1 cellular context compared by ENCODE assay signal in the genomic region with DNA sequence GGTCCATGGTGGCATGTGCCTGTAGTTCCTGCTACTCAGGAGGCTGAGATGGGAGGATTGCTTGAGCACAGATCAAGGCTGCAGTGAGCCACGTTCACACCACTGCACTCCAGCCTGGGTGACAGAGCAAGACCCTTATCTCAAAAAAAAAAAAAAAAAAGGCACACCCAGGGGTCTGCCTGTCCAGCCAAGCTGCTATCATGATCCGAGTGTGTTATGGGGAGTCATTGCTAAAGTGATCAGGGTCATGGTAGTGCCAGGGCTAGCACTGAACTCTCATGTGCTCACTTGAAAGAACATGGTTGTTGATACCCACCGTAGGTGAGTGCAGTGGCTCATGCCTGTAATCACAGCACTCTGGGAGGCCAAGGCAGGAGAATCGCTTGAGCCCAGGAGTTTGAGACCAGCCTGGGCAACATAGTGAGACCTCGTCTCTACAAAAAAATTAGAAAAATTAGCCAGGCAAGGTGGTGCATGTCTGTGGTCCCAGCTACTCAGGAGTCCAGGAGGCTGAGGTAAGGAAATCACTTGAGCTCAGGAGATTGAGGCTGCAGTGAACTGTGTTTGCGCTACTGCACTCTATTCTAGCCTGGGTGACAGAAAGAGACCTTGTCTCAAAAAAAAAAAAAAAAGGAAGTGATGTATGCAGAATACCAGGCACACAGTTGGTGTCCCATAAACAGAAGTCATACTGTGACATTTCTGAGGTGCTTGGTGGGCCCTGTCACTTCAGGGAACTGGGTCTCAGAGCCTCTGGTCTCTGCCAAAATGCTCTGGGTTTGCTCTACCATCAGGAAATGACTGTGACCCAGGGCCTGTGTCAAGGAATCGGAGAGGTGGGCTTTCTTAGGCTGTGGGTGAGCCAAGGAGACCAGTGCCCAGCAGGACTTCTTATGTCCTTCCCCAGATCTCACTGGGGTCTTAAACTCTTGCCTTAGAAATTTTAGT.
TF ChIP-seq lines count a peak whose summit lies in the region.

No MANE protein-coding gene starts in this region.

TF ChIP-seq in HepG2, 621 proteins besides CTCF, POLR2A, EP300 and RAD21 (continued from another document and continues in another):
- TF ChIP-seq, protein P1, sequence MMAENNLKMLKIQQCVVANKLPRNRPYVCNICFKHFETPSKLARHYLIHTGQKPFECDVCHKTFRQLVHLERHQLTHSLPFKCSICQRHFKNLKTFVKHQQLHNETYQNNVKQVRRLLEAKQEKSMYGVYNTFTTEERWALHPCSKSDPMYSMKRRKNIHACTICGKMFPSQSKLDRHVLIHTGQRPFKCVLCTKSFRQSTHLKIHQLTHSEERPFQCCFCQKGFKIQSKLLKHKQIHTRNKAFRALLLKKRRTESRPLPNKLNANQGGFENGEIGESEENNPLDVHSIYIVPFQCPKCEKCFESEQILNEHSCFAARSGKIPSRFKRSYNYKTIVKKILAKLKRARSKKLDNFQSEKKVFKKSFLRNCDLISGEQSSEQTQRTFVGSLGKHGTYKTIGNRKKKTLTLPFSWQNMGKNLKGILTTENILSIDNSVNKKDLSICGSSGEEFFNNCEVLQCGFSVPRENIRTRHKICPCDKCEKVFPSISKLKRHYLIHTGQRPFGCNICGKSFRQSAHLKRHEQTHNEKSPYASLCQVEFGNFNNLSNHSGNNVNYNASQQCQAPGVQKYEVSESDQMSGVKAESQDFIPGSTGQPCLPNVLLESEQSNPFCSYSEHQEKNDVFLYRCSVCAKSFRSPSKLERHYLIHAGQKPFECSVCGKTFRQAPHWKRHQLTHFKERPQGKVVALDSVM (CRISPR knock-in tag; IDR thresholded peaks at IDR 0.05): peak; percentile 72
- TF ChIP-seq BRD4 (CRISPR knock-in tag; IDR thresholded peaks at IDR 0.05): peak; percentile 93; the same call in 1 of the 2 replicates
- peak; percentile 74; the same call in 1 of the 2 replicates for TF ChIP-seq POLR2G (IDR thresholded peaks at IDR 0.05; ENCODE audit: low read depth, low read length)
- TF ChIP-seq ZFP36 (IDR thresholded peaks at IDR 0.05; ENCODE audit: borderline replicate concordance, low read depth, low read length, partially characterized antibody): no peak
- TF ChIP-seq, protein P2, sequence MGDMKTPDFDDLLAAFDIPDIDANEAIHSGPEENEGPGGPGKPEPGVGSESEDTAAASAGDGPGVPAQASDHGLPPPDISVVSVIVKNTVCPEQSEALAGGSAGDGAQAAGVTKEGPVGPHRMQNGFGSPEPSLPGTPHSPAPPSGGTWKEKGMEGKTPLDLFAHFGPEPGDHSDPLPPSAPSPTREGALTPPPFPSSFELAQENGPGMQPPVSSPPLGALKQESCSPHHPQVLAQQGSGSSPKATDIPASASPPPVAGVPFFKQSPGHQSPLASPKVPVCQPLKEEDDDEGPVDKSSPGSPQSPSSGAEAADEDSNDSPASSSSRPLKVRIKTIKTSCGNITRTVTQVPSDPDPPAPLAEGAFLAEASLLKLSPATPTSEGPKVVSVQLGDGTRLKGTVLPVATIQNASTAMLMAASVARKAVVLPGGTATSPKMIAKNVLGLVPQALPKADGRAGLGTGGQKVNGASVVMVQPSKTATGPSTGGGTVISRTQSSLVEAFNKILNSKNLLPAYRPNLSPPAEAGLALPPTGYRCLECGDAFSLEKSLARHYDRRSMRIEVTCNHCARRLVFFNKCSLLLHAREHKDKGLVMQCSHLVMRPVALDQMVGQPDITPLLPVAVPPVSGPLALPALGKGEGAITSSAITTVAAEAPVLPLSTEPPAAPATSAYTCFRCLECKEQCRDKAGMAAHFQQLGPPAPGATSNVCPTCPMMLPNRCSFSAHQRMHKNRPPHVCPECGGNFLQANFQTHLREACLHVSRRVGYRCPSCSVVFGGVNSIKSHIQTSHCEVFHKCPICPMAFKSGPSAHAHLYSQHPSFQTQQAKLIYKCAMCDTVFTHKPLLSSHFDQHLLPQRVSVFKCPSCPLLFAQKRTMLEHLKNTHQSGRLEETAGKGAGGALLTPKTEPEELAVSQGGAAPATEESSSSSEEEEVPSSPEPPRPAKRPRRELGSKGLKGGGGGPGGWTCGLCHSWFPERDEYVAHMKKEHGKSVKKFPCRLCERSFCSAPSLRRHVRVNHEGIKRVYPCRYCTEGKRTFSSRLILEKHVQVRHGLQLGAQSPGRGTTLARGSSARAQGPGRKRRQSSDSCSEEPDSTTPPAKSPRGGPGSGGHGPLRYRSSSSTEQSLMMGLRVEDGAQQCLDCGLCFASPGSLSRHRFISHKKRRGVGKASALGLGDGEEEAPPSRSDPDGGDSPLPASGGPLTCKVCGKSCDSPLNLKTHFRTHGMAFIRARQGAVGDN (CRISPR knock-in tag; IDR thresholded peaks at IDR 0.05): peak; percentile 47; the same call in 1 of the 2 replicates
- peak; percentile 47; the same call in 1 of the 2 replicates for TF ChIP-seq REPIN1 (CRISPR knock-in tag; IDR thresholded peaks at IDR 0.05; ENCODE audit: borderline replicate concordance, low read depth)
- no peak for TF ChIP-seq KAT7 (CRISPR knock-in tag; IDR thresholded peaks at IDR 0.05; ENCODE audit: borderline replicate concordance)
- 0 out of 2 replicates have a peak, but pooled peaks have one; percentile 4 for TF ChIP-seq CEBPG (CRISPR knock-in tag; IDR thresholded peaks at IDR 0.05)
- TF ChIP-seq ZNF441 (CRISPR knock-in tag; IDR thresholded peaks at IDR 0.05; ENCODE audit: borderline replicate concordance): no peak
- peak; percentile 83; the same call in 1 of the 2 replicates for TF ChIP-seq ZNF546 (CRISPR knock-in tag; conservative IDR thresholded peaks at IDR 0.05)
- no peak for TF ChIP-seq ZNF850 (CRISPR knock-in tag; conservative IDR thresholded peaks at IDR 0.05)
- TF ChIP-seq ZNF235 (CRISPR knock-in tag; IDR thresholded peaks at IDR 0.05; ENCODE audit: borderline replicate concordance): no peak
- no peak for TF ChIP-seq ZSCAN12 (CRISPR knock-in tag; IDR thresholded peaks at IDR 0.05)
- TF ChIP-seq ZSCAN29 (CRISPR knock-in tag; conservative IDR thresholded peaks at IDR 0.05): 0 out of 2 replicates have a peak, but pooled peaks have one; percentile 21
- peak; percentile 10; the same call in 1 of the 2 replicates for TF ChIP-seq ZNF263 (CRISPR knock-in tag; IDR thresholded peaks at IDR 0.05)
- no peak for TF ChIP-seq SRSF1 (optimal IDR thresholded peaks at IDR 0.05; ENCODE audit: low read depth, low read length)
- TF ChIP-seq EZH2 (conservative IDR thresholded peaks at IDR 0.05; ENCODE audit: low read depth, low read length): no peak
- no peak for TF ChIP-seq TEAD3 (CRISPR knock-in tag; optimal IDR thresholded peaks at IDR 0.05; ENCODE audit: borderline replicate concordance)
- TF ChIP-seq, protein P3, sequence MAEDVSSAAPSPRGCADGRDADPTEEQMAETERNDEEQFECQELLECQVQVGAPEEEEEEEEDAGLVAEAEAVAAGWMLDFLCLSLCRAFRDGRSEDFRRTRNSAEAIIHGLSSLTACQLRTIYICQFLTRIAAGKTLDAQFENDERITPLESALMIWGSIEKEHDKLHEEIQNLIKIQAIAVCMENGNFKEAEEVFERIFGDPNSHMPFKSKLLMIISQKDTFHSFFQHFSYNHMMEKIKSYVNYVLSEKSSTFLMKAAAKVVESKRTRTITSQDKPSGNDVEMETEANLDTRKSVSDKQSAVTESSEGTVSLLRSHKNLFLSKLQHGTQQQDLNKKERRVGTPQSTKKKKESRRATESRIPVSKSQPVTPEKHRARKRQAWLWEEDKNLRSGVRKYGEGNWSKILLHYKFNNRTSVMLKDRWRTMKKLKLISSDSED (CRISPR knock-in tag; IDR thresholded peaks at IDR 0.05): no peak
- no peak for TF ChIP-seq ARHGAP35 (CRISPR knock-in tag; IDR thresholded peaks at IDR 0.05; ENCODE audit: borderline replicate concordance)
- TF ChIP-seq, protein P4, sequence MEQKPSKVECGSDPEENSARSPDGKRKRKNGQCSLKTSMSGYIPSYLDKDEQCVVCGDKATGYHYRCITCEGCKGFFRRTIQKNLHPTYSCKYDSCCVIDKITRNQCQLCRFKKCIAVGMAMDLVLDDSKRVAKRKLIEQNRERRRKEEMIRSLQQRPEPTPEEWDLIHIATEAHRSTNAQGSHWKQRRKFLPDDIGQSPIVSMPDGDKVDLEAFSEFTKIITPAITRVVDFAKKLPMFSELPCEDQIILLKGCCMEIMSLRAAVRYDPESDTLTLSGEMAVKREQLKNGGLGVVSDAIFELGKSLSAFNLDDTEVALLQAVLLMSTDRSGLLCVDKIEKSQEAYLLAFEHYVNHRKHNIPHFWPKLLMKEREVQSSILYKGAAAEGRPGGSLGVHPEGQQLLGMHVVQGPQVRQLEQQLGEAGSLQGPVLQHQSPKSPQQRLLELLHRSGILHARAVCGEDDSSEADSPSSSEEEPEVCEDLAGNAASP (CRISPR knock-in tag; IDR thresholded peaks at IDR 0.05; ENCODE audit: borderline replicate concordance): no peak
- TF ChIP-seq ZZZ3 (CRISPR knock-in tag; IDR thresholded peaks at IDR 0.05; ENCODE audit: borderline replicate concordance): 0 out of 2 replicates have a peak, but pooled peaks have one; percentile 43
- TF ChIP-seq HNF4G (IDR thresholded peaks at IDR 0.05; ENCODE audit: borderline replicate concordance, low read depth, low read length): no peak
- TF ChIP-seq HNF4G (CRISPR knock-in tag; IDR thresholded peaks at IDR 0.05; ENCODE audit: borderline replicate concordance, low read depth): no peak; the same call in 1 of the 2 replicates
- TF ChIP-seq, protein P5, sequence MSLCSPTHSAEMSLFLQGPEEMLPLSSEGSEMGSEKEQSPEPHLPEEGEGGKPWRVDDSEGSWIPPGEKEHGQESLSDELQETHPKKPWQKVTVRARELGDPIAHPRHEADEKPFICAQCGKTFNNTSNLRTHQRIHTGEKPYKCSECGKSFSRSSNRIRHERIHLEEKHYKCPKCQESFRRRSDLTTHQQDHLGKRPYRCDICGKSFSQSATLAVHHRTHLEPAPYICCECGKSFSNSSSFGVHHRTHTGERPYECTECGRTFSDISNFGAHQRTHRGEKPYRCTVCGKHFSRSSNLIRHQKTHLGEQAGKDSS (CRISPR knock-in tag; IDR thresholded peaks at IDR 0.05; ENCODE audit: borderline replicate concordance, low read depth): 0 out of 2 replicates have a peak, but pooled peaks have one; percentile 32
- no peak for TF ChIP-seq ELF3 (CRISPR knock-in tag; IDR thresholded peaks at IDR 0.05)
- TF ChIP-seq ZBTB21 (CRISPR knock-in tag; IDR thresholded peaks at IDR 0.05): no peak
- TF ChIP-seq, protein P6, sequence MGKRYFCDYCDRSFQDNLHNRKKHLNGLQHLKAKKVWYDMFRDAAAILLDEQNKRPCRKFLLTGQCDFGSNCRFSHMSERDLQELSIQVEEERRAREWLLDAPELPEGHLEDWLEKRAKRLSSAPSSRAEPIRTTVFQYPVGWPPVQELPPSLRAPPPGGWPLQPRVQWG (CRISPR knock-in tag; IDR thresholded peaks at IDR 0.05; ENCODE audit: borderline replicate concordance, low read depth): no peak
- TF ChIP-seq, protein P7, sequence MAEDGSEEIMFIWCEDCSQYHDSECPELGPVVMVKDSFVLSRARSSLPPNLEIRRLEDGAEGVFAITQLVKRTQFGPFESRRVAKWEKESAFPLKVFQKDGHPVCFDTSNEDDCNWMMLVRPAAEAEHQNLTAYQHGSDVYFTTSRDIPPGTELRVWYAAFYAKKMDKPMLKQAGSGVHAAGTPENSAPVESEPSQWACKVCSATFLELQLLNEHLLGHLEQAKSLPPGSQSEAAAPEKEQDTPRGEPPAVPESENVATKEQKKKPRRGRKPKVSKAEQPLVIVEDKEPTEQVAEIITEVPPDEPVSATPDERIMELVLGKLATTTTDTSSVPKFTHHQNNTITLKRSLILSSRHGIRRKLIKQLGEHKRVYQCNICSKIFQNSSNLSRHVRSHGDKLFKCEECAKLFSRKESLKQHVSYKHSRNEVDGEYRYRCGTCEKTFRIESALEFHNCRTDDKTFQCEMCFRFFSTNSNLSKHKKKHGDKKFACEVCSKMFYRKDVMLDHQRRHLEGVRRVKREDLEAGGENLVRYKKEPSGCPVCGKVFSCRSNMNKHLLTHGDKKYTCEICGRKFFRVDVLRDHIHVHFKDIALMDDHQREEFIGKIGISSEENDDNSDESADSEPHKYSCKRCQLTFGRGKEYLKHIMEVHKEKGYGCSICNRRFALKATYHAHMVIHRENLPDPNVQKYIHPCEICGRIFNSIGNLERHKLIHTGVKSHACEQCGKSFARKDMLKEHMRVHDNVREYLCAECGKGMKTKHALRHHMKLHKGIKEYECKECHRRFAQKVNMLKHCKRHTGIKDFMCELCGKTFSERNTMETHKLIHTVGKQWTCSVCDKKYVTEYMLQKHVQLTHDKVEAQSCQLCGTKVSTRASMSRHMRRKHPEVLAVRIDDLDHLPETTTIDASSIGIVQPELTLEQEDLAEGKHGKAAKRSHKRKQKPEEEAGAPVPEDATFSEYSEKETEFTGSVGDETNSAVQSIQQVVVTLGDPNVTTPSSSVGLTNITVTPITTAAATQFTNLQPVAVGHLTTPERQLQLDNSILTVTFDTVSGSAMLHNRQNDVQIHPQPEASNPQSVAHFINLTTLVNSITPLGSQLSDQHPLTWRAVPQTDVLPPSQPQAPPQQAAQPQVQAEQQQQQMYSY (CRISPR knock-in tag; IDR thresholded peaks at IDR 0.05): peak; percentile 42; the same call in 1 of the 2 replicates
- TF ChIP-seq HNRNPLL (IDR thresholded peaks at IDR 0.05; ENCODE audit: low read depth, low read length, poor library complexity, severe bottlenecking): no peak
- TF ChIP-seq KDM3A (CRISPR knock-in tag; IDR thresholded peaks at IDR 0.05; ENCODE audit: low read depth): 0 out of 2 replicates have a peak, but pooled peaks have one; percentile 7
- TF ChIP-seq, protein P8, sequence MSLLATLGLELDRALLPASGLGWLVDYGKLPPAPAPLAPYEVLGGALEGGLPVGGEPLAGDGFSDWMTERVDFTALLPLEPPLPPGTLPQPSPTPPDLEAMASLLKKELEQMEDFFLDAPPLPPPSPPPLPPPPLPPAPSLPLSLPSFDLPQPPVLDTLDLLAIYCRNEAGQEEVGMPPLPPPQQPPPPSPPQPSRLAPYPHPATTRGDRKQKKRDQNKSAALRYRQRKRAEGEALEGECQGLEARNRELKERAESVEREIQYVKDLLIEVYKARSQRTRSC (CRISPR knock-in tag; IDR thresholded peaks at IDR 0.05; ENCODE audit: low read depth): peak; percentile 26; the same call in 1 of the 2 replicates
- peak; percentile 30; the same call in 1 of the 2 replicates for TF ChIP-seq IRX3 (CRISPR knock-in tag; IDR thresholded peaks at IDR 0.05; ENCODE audit: borderline replicate concordance, low read depth)
- 0 out of 2 replicates have a peak, but pooled peaks have one; percentile 84 for TF ChIP-seq ZNF354B (CRISPR knock-in tag; IDR thresholded peaks at IDR 0.05)
- TF ChIP-seq TBX2 (CRISPR knock-in tag; IDR thresholded peaks at IDR 0.05; ENCODE audit: borderline replicate concordance): no peak
- TF ChIP-seq HHEX (CRISPR knock-in tag; IDR thresholded peaks at IDR 0.05): no peak
- TF ChIP-seq GTF3A (CRISPR knock-in tag; conservative IDR thresholded peaks at IDR 0.05): 0 out of 2 replicates have a peak, but pooled peaks have one; percentile 42
- TF ChIP-seq SSRP1 (CRISPR knock-in tag; IDR thresholded peaks at IDR 0.05): no peak
- no peak for TF ChIP-seq SOX13 (IDR thresholded peaks at IDR 0.05)
- TF ChIP-seq SOX13 (CRISPR knock-in tag; conservative IDR thresholded peaks at IDR 0.05 in 1 of 2, IDR thresholded peaks at IDR 0.05 in 1 of 2): no peak
- peak; percentile 41; the same call in 1 of the 2 replicates for TF ChIP-seq KDM2A (CRISPR knock-in tag; IDR thresholded peaks at IDR 0.05; ENCODE audit: borderline replicate concordance, low read depth)
- TF ChIP-seq ZIK1 (CRISPR knock-in tag; IDR thresholded peaks at IDR 0.05; ENCODE audit: borderline replicate concordance, low read depth): no peak
- TF ChIP-seq NCOA2 (CRISPR knock-in tag; IDR thresholded peaks at IDR 0.05): peak; percentile 1; the same call in 1 of the 2 replicates
- TF ChIP-seq RFX5 (IDR thresholded peaks at IDR 0.05; ENCODE audit: low read depth, low read length): no peak
- no peak for TF ChIP-seq ZNF180 (CRISPR knock-in tag; IDR thresholded peaks at IDR 0.05; ENCODE audit: borderline replicate concordance, low read depth)
- TF ChIP-seq ZNF552 (CRISPR knock-in tag; IDR thresholded peaks at IDR 0.05; ENCODE audit: borderline replicate concordance): 0 out of 2 replicates have a peak, but pooled peaks have one; percentile 70
- TF ChIP-seq ZNF678 (CRISPR knock-in tag; IDR thresholded peaks at IDR 0.05): no peak
